ENCODE assay signal across 15 cellular contexts in genomic region chr5:151162794-151163193, GRCh38.
"Had no signal": no experiment of that assay in that cellular context is flagged by ENCODE, and none has a peak within 500 bp of the region (broad histone marks: within the 10 kb centered on the region; RNA-seq: fewer than 3 reads in every experiment).

No MANE protein-coding gene starts in this region.

- DNase-seq: activated CD4-positive, alpha-beta T cell treated with anti-CD3 and anti-CD28 coated beads for 36 hours; activated CD4-positive, alpha-beta T cell treated with anti-CD3 and anti-CD28 coated beads, Interleukin-2, amount 50 U/mL, for 48 hours; activated gamma-delta T cell treated with Interleukin-2 at 50 U/mL for 16 hours; activated T-cell treated with anti-CD3 and anti-CD28 coated beads for 4 hours; effector memory CD8-positive, alpha-beta T cell; foreskin melanocyte; kidney; left lung; right lobe of liver; stimulated activated CD4-positive, alpha-beta T cell treated with anti-CD3 and anti-CD28 coated beads, Interleukin-4, amount 100 ng/mL, for 4 hours; stimulated activated naive CD4-positive, alpha-beta T cell; tibial artery had no signal

- H3K27me3 ChIP-seq: left lung, right lobe of liver had no signal

- ATAC-seq: activated CD4-positive, alpha-beta T cell treated with anti-CD3 and anti-CD28 coated beads for 36 hours; activated naive CD4-positive, alpha-beta T cell treated with anti-CD3 and anti-CD28 coated beads, Interleukin-2, amount 50 U/mL, for 72 hours; effector memory CD8-positive, alpha-beta T cell; left lung; right lobe of liver had no signal

- H3K27ac ChIP-seq: right lobe of liver, tibial artery had no signal

- H3K36me3 Mint-ChIP-seq: activated naive CD4-positive, alpha-beta T cell treated with anti-CD3 and anti-CD28 coated beads, Interleukin-2, amount 50 U/mL, for 72 hours had no signal

- H3K9me3 ChIP-seq: left lung, right lobe of liver, tibial artery had no signal

- H3K9me3 Mint-ChIP-seq: activated naive CD4-positive, alpha-beta T cell treated with anti-CD3 and anti-CD28 coated beads, Interleukin-2, amount 50 U/mL, for 72 hours; activated T-helper 1 cell treated with anti-CD3 and anti-CD28 coated beads, Interleukin-12 subunit alpha, Interleukin-12 subunit beta, Interleukin-2, Interleukin-4 antibody, amounts not matched to agents 30 ng/mL and 10 ng/mL and 1 ng/mL, durations not matched to agents 14 hours and 24 hours and 36 hours; effector memory CD8-positive, alpha-beta T cell; neural crest cell had no signal

- H3K4me3 ChIP-seq: left lung, right lobe of liver, tibial artery had no signal

- H3K4me3 Mint-ChIP-seq: activated CD4-positive, alpha-beta T cell treated with anti-CD3 and anti-CD28 coated beads for 36 hours; activated T-helper 1 cell treated with anti-CD3 and anti-CD28 coated beads, Interleukin-12 subunit alpha, Interleukin-12 subunit beta, Interleukin-2, Interleukin-4 antibody, amounts not matched to agents 30 ng/mL and 10 ng/mL and 1 ng/mL, durations not matched to agents 14 hours and 24 hours and 36 hours; effector memory CD8-positive, alpha-beta T cell; neural crest cell had no signal

- H3K27ac Mint-ChIP-seq: activated CD4-positive, alpha-beta T cell treated with anti-CD3 and anti-CD28 coated beads for 36 hours; activated naive CD4-positive, alpha-beta T cell treated with anti-CD3 and anti-CD28 coated beads, Interleukin-2, amount 50 U/mL, for 72 hours; activated T-helper 1 cell treated with anti-CD3 and anti-CD28 coated beads, Interleukin-12 subunit alpha, Interleukin-12 subunit beta, Interleukin-2, Interleukin-4 antibody, amounts not matched to agents 30 ng/mL and 10 ng/mL and 1 ng/mL, durations not matched to agents 14 hours and 24 hours and 36 hours had no signal

- H3K27me3 Mint-ChIP-seq: activated CD4-positive, alpha-beta T cell treated with anti-CD3 and anti-CD28 coated beads for 36 hours; effector memory CD8-positive, alpha-beta T cell had no signal

- H3K36me3 ChIP-seq: left lung, right lobe of liver, tibial artery had no signal
